ENCODE assay signal across 8 cellular contexts in the genomic region with DNA sequence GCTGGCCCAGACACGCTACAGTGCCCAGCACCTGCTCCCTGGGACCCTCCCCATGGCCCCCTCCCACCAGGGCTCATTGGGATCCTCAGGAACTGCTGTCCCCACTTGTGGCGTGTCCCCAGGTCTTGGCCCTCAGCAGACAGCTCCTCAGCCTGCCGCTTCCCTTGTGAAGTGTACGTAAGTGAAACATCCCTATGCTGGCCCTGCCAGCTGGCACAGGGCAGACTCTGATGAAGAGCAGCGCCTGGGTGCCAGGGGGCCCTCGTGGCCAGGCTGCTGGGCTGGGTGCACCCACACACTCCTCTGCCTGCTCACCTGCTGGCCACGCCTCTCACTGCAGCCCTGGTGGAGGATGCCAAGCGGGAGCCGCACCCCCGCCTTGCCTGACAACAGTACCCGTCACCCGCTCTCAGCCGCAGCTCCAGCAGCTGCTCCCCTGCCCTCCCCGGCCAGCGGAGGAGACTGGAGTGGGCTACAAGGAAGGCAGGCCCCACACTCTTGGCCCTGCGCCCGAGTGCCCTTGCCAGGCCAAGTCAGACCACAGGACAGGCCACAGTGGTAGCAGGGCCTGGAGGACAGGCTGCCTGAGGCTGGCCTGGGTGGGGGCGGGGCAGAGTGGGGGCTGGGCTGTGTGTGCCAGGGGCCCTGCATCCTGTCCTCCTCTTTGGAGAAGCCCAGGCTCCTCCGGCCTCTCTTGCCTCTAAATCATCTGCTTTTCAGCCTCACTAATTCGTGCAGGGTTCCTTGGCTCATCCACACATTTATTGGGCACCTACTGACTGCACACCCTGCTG. TPM values are rescaled to one million over a fixed set of nuclear protein-coding genes. Genes with fewer than 3 reads are reported as not detected.
DNase-seq lines count a peak whose midpoint lies in the region.

No MANE protein-coding gene starts in this region.

- H2AK5ac ChIP-seq in mesenchymal stem cell (ENCODE audit: low read length, severe bottlenecking), result peak overlapping the region; percentile 72

- H2BK12ac ChIP-seq in mesenchymal stem cell (ENCODE audit: low read length in 2 of 2), result peak overlapping the region in 1 of 2 experiments; percentile 69

- peaks cover 63% of the 10 kb centered on the region for H3K4me1 ChIP-seq in mesenchymal stem cell (ENCODE audit: control insufficient read depth, insufficient read depth, low read depth, low read length)

- no peak overlapping the region for H3K27ac ChIP-seq in mesenchymal stem cell (ENCODE audit: low read length, poor library complexity, severe bottlenecking)

- H3K9me3 ChIP-seq in mesenchymal stem cell (ENCODE audit: control insufficient read depth, low read length), result no peaks in the 10 kb centered on the region

- no peak overlapping the region for H2BK15ac ChIP-seq in mesenchymal stem cell (ENCODE audit: low read depth, poor library complexity, severe bottlenecking)

- no peak overlapping the region for H3K4me2 ChIP-seq in mesenchymal stem cell (ENCODE audit: low read length, poor library complexity, severe bottlenecking)

- no peak overlapping the region for H2AFZ ChIP-seq in mesenchymal stem cell (ENCODE audit: low read depth, low read length)

- peak overlapping the region; percentile 15 for H4K91ac ChIP-seq in mesenchymal stem cell (ENCODE audit: low read length)

- in situ Hi-C loops in T47D (cut with HindIII; ENCODE audit: low pct_unique_long_range_greater_than_20kb, low sequenced_read_pairs), result no loop called here

- peak overlapping the region; percentile 18 to 70 for H3K18ac ChIP-seq in mesenchymal stem cell (ENCODE audit: low read depth in 1 of 2, low read length in 2 of 2)

- peaks cover 0 to 3% of the 10 kb centered on the region in 2 experiments for H3K36me3 ChIP-seq in mesenchymal stem cell (ENCODE audit: control insufficient read depth in 1 of 2, insufficient read depth in 2 of 2, low read depth in 1 of 2, low read length in 2 of 2)

- H3K14ac ChIP-seq in mesenchymal stem cell (ENCODE audit: low read length in 2 of 2), result peak overlapping the region in 1 of 2 experiments; percentile 85

- no peak overlapping the region for H2BK5ac ChIP-seq in mesenchymal stem cell (ENCODE audit: low read depth, low read length, poor library complexity, severe bottlenecking)

- H3K4ac ChIP-seq in mesenchymal stem cell (ENCODE audit: low read depth in 1 of 2, low read length in 2 of 2), result peak overlapping the region in 1 of 2 experiments; percentile 40

- DNase-seq in COR-L47 (lab: John Stamatoyannopoulos, UW), result peak; percentile 92
- DNase-seq in NCI-H1105 (lab: John Stamatoyannopoulos, UW), result peak; percentile 94
- peak; percentile 40 to 42 for DNase-seq in T47D (ENCODE audit: low read depth in 1 of 2, low spot score in 1 of 2)
- DNase-seq in mesenchymal stem cell, result no peak
- no peak for DNase-seq in GOT3 (lab: John Stamatoyannopoulos, UW)
- no peak for DNase-seq in GDM1 (lab: John Stamatoyannopoulos, UW)
- no peak for DNase-seq in hepatic stellate cell (ENCODE audit: low spot score)
- DNase-seq in LoVo (ENCODE audit: low spot score), result no peak

- no peak overlapping the region for H3K9ac ChIP-seq in mesenchymal stem cell (ENCODE audit: low read length)

- no peak overlapping the region for H4K8ac ChIP-seq in mesenchymal stem cell (ENCODE audit: low read length)

- no peak overlapping the region for H3K4me3 ChIP-seq in mesenchymal stem cell (ENCODE audit: insufficient read depth in 1 of 2, low read depth in 1 of 2, low read length in 2 of 2)

- H3K79me1 ChIP-seq in mesenchymal stem cell (replicated peaks; ENCODE audit: low read length, poor library complexity, severe bottlenecking), result peaks cover 4% of the 10 kb centered on the region

- H3K23ac ChIP-seq in mesenchymal stem cell (ENCODE audit: low read length in 2 of 2), result no peak overlapping the region

- H2BK120ac ChIP-seq in mesenchymal stem cell (ENCODE audit: low read depth, low read length), result no peak overlapping the region

- 84% methylated on average over 20 of the region's 20 CpGs for WGBS in mesenchymal stem cell

- peaks cover 0 to 24% of the 10 kb centered on the region in 2 experiments for H3K27me3 ChIP-seq in mesenchymal stem cell (ENCODE audit: control insufficient read depth in 1 of 2, insufficient read depth in 1 of 2, low read length in 2 of 2)

RNA-seq across cellular contexts. Expression of gene IGF2, which starts 39.5 kb away (rescaled TPM):
- polyA plus RNA-seq in mesenchymal stem cell (2013, experiment 1 of 2), result 374 TPM
- 355 TPM for polyA plus RNA-seq in mesenchymal stem cell (2013, experiment 2 of 2)

Comparison
In these comparisons a context has a peak if more than half of its experiments do, and no peak if none do; other contexts are left out.
1. DNase-seq: peak in COR-L47 (single experiment), NCI-H1105 (single experiment) and T47D (2 of 2); none in mesenchymal stem cell (single experiment), GOT3 (single experiment), GDM1 (single experiment), hepatic stellate cell (single experiment) and LoVo (single experiment).